10 cellular contexts compared by ENCODE assay signal in genomic region chr16:78183886-78184553, GRCh38.
DNase-seq lines count a peak whose midpoint lies in the region; ATAC-seq and TF ChIP-seq lines count a peak whose summit lies in the region.
"Had no signal": no experiment of that assay in that cellular context is flagged by ENCODE, and none has a peak within 500 bp of the region (broad histone marks: within the 10 kb centered on the region; RNA-seq: fewer than 3 reads in every experiment).

No MANE protein-coding gene starts in this region.

- DNase-seq in NCI-H2196 (lab: John Stamatoyannopoulos, UW; ENCODE audit: unreplicated experiment) (peak; percentile 20), NCI-H2196 treated with DMSO at 0.1 percent for 48 hours (lab: John Stamatoyannopoulos, UW; ENCODE audit: unreplicated experiment) (no peak), inferior parietal cortex (ENCODE audit: extremely low spot score) (peak; percentile 59), upper lobe of right lung (no peak), GM23338 (ENCODE audit: low spot score) (no peak), islet precursor cell (no peak), colonic mucosa (no peak)
- DNase-seq: stimulated activated naive B cell treated with anti-CD40 and anti-IgM and Interleukin-4, amounts not matched to agents 10 μg/mL and 1 μg/mL and 100 μg/mL, for 72 hours; T-helper 17 cell had no signal

- no peaks in the 10 kb centered on the region for H3F3A ChIP-seq in GM23338 (replicated peaks; ENCODE audit: low read depth)

- no peak overlapping the region for H2AFZ ChIP-seq in GM23338

- TF ChIP-seq CTCF in upper lobe of right lung (IDR thresholded peaks at IDR 0.05) = no peak
- no peak for TF ChIP-seq CTCF in GM23338 (conservative IDR thresholded peaks at IDR 0.05; ENCODE audit: low read depth in 2 of 2)
- TF ChIP-seq CTCF in colonic mucosa (IDR thresholded peaks at IDR 0.05) = no peak

- peaks cover 2% of the 10 kb centered on the region for H3K27me3 Mint-ChIP-seq in GM23338 (ENCODE audit: insufficient read depth, low read depth, poor library complexity)
- H3K27me3 Mint-ChIP-seq: stimulated activated naive B cell treated with anti-CD40 and anti-IgM and Interleukin-4, amounts not matched to agents 10 μg/mL and 1 μg/mL and 100 μg/mL, for 72 hours; T-helper 17 cell had no signal

- no peaks in the 10 kb centered on the region for H3K79me2 ChIP-seq in GM23338 (replicated peaks; ENCODE audit: insufficient read depth)

- H3K4me3 Mint-ChIP-seq in GM23338 = no peak overlapping the region
- H3K4me3 Mint-ChIP-seq: stimulated activated naive B cell treated with anti-CD40 and anti-IgM and Interleukin-4, amounts not matched to agents 10 μg/mL and 1 μg/mL and 100 μg/mL, for 72 hours; T-helper 17 cell had no signal

- peak overlapping the region in 1 of 2 donors; percentile 58 for H3K9ac ChIP-seq in colonic mucosa (ENCODE audit: low read depth in 2 of 2, low read length in 2 of 2)

- H3K27ac ChIP-seq in upper lobe of right lung (no peak overlapping the region), GM23338 (ENCODE audit: low read depth) (no peak overlapping the region), colonic mucosa (no peak overlapping the region)

- H3K4me1 ChIP-seq in upper lobe of right lung (no peaks in the 10 kb centered on the region), GM23338 (ENCODE audit: insufficient read depth) (no peaks in the 10 kb centered on the region), colonic mucosa (no peaks in the 10 kb centered on the region)

- intact Hi-C loops in upper lobe of right lung (cut with DNase I) = no loop called here
- intact Hi-C loops in colonic mucosa (cut with DNase I) = no loop called here

- H3K36me3 Mint-ChIP-seq in GM23338 (ENCODE audit: low read depth) = no peaks in the 10 kb centered on the region
- H3K36me3 Mint-ChIP-seq: stimulated activated naive B cell treated with anti-CD40 and anti-IgM and Interleukin-4, amounts not matched to agents 10 μg/mL and 1 μg/mL and 100 μg/mL, for 72 hours had no signal

- H3K9me2 ChIP-seq in GM23338 (ENCODE audit: insufficient read depth) = no peaks in the 10 kb centered on the region

- H3K4me3 ChIP-seq in upper lobe of right lung = peak overlapping the region; percentile 14
- no peak overlapping the region for H3K4me3 ChIP-seq in GM23338
- no peak overlapping the region for H3K4me3 ChIP-seq in colonic mucosa

- no peaks in the 10 kb centered on the region for H3K27me3 ChIP-seq in upper lobe of right lung
- H3K27me3 ChIP-seq in GM23338 (ENCODE audit: insufficient read depth) = no peaks in the 10 kb centered on the region
- H3K27me3 ChIP-seq in colonic mucosa = no peaks in the 10 kb centered on the region

- no peak overlapping the region for H3K27ac Mint-ChIP-seq in GM23338
- H3K27ac Mint-ChIP-seq: stimulated activated naive B cell treated with anti-CD40 and anti-IgM and Interleukin-4, amounts not matched to agents 10 μg/mL and 1 μg/mL and 100 μg/mL, for 72 hours; T-helper 17 cell had no signal

- H3K9me3 ChIP-seq in upper lobe of right lung = no peaks in the 10 kb centered on the region
- no peaks in the 10 kb centered on the region for H3K9me3 ChIP-seq in colonic mucosa

- ATAC-seq in SK-N-SH treated with all-trans-retinoic acid at 6 μM for 48 hours (peak; percentile 81), upper lobe of right lung (peak; percentile 43), GM23338 (no peak)
- ATAC-seq: stimulated activated naive B cell treated with anti-CD40 and anti-IgM and Interleukin-4, amounts not matched to agents 10 μg/mL and 1 μg/mL and 100 μg/mL, for 72 hours; T-helper 17 cell had no signal

- H4K20me1 ChIP-seq in GM23338 (replicated peaks; ENCODE audit: insufficient read depth) = no peaks in the 10 kb centered on the region

- H3K36me3 ChIP-seq in upper lobe of right lung = no peaks in the 10 kb centered on the region
- no peaks in the 10 kb centered on the region for H3K36me3 ChIP-seq in GM23338 (ENCODE audit: insufficient read depth)
- no peaks in the 10 kb centered on the region for H3K36me3 ChIP-seq in colonic mucosa

- no peaks in the 10 kb centered on the region for H3K4me1 Mint-ChIP-seq in GM23338

- no peak overlapping the region for H3K4me2 ChIP-seq in GM23338

- H3K9me3 Mint-ChIP-seq in GM23338 = no peaks in the 10 kb centered on the region
- H3K9me3 Mint-ChIP-seq: stimulated activated naive B cell treated with anti-CD40 and anti-IgM and Interleukin-4, amounts not matched to agents 10 μg/mL and 1 μg/mL and 100 μg/mL, for 72 hours had no signal

TF ChIP-seq in SK-N-SH treated with all-trans-retinoic acid at 6 μM for 48 hours, 23 proteins besides CTCF, POLR2A, EP300 and RAD21 (continues in another document):
- TF ChIP-seq TSHZ2 (CRISPR knock-in tag; IDR thresholded peaks at IDR 0.05) (no peak), CSRNP3 (CRISPR knock-in tag; IDR thresholded peaks at IDR 0.05) (no peak), OSR1 (CRISPR knock-in tag; IDR thresholded peaks at IDR 0.05) (no peak), ARNTL (CRISPR knock-in tag; IDR thresholded peaks at IDR 0.05; ENCODE audit: borderline replicate concordance, low read depth) (no peak)

TF ChIP-seq in GM23338, 12 proteins besides CTCF, POLR2A, EP300 and RAD21 (continues in another document):
- no peak for TF ChIP-seq REST (IDR thresholded peaks at IDR 0.05; ENCODE audit: unreplicated experiment)

Comparison
In these comparisons a context has a peak if more than half of its experiments do, and no peak if none do; other contexts are left out.
1. DNase-seq: peak in NCI-H2196 (single experiment) and inferior parietal cortex (single experiment); none in NCI-H2196 treated with DMSO at 0.1 percent for 48 hours (single experiment), upper lobe of right lung (single experiment), GM23338 (single experiment), islet precursor cell (single experiment) and colonic mucosa (single experiment).